Comparison of ENCODE assay signal across 9 cellular contexts in the genomic region with DNA sequence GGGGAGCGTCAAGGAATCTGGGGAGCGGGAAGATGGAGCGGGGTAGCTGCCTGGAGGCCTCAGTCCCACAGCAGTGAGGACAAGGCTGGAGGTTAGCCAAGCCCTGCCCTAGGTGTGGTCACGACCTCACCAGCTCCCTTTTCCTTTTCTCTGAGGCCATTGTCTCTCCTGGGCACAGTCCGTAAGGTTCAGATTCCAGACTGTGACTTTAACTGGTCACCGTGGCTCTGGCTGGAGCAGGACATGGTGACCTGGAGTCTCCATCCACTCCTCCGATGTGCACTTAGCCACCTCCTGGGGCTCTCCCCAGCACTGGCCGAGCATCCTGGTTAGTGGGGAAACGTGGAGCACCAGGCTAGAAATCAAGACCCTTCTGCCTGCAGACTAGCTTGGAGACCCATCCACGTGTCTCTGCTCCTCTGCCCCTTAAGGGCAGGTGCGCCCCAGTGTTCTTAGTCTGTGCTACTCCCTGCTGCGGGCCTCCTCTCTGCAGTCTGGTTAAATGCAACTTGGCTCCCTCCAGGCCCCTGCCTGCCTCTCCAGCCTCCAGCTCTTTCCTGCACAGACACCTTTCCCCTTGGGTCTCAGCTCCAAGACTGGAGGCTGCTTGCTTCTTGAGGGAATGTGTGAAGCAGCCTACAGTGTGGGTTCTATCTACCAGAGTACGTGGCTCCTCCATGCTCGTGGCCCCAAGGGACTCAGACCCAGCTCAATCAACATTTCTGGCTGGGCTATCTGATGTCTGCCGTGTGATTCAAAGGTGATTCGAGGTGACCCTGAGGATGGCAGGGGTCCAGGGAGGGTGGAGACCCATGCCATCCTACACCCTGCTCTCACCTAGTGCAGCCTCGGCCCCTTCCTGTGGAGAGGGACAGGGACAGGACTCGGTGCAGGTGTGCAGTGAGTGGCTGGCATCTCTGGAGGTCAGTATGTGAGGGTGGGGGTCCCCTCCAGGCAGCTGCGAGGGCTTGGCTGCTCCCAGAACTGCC. TPM values are rescaled to one million over a fixed set of nuclear protein-coding genes. Genes with fewer than 3 reads are reported as not detected.
DNase-seq lines count a peak whose midpoint lies in the region; ATAC-seq and TF ChIP-seq lines count a peak whose summit lies in the region.
"Had no signal": no experiment of that assay in that cellular context is flagged by ENCODE, and none has a peak within 500 bp of the region (broad histone marks: within the 10 kb centered on the region; RNA-seq: fewer than 3 reads in every experiment).

No MANE protein-coding gene starts in this region.

- H3K4me3 Mint-ChIP-seq in activated naive CD4-positive, alpha-beta T cell treated with anti-CD3 and anti-CD28 coated beads, Interleukin-2, amount 50 U/mL, for 24 hours, result peak overlapping the region; percentile 98
- peak overlapping the region; percentile 95 for H3K4me3 Mint-ChIP-seq in activated B cell treated with CpG ODN at 0.5 μM for 24 hours

- peaks cover 12% of the 10 kb centered on the region for H3K27me3 Mint-ChIP-seq in activated naive CD4-positive, alpha-beta T cell treated with anti-CD3 and anti-CD28 coated beads, Interleukin-2, amount 50 U/mL, for 24 hours
- H3K27me3 Mint-ChIP-seq in activated B cell treated with CpG ODN at 0.5 μM for 24 hours, result peaks cover 12% of the 10 kb centered on the region

- in situ Hi-C loops in GM13976 (cut with MboI; ENCODE audit: low sequenced_read_pairs, unreplicated experiment), result no loop called here

- H3K36me3 Mint-ChIP-seq in activated naive CD4-positive, alpha-beta T cell treated with anti-CD3 and anti-CD28 coated beads, Interleukin-2, amount 50 U/mL, for 24 hours, result peaks cover 2% of the 10 kb centered on the region
- peaks cover 7% of the 10 kb centered on the region for H3K36me3 Mint-ChIP-seq in activated B cell treated with CpG ODN at 0.5 μM for 24 hours (ENCODE audit: low read depth)

- no peak overlapping the region for H3K27ac ChIP-seq in iPS-20b (ENCODE audit: low read length)
- H3K27ac ChIP-seq in temporal lobe (ENCODE audit: low read depth, low read length), result peak overlapping the region; percentile 5

- intact Hi-C loops in activated B cell treated with CpG ODN at 0.5 μM for 24 hours (cut with micrococcal nuclease), result no loop called here

- peaks cover 28% of the 10 kb centered on the region for H3K27me3 ChIP-seq in iPS-20b (ENCODE audit: insufficient read depth, low read length)

- H3K4me3 ChIP-seq in iPS-20b (ENCODE audit: low read length), result peak overlapping the region; percentile 99; the same call in 1 of the 2 replicates

- peaks cover 14% of the 10 kb centered on the region; the same call in 1 of the 2 replicates for H3K36me3 ChIP-seq in iPS-20b (ENCODE audit: insufficient read depth, low read depth, low read length)

- no peak for DNase-seq in activated naive CD4-positive, alpha-beta T cell (lab: John Stamatoyannopoulos, UW)
- no peak for DNase-seq in activated B cell treated with CpG ODN at 0.5 μM for 24 hours
- no peak for DNase-seq in NCI-H524 (lab: John Stamatoyannopoulos, UW)
- no peak for DNase-seq in GM13976 (ENCODE audit: low spot score)
- DNase-seq: NCI-H2107 had no signal

- peaks cover 30% of the 10 kb centered on the region for H3K4me1 Mint-ChIP-seq in activated naive CD4-positive, alpha-beta T cell treated with anti-CD3 and anti-CD28 coated beads, Interleukin-2, amount 50 U/mL, for 24 hours
- peaks cover 65% of the 10 kb centered on the region for H3K4me1 Mint-ChIP-seq in activated B cell treated with CpG ODN at 0.5 μM for 24 hours

- no peaks in the 10 kb centered on the region for H3K9me3 Mint-ChIP-seq in activated naive CD4-positive, alpha-beta T cell treated with anti-CD3 and anti-CD28 coated beads, Interleukin-2, amount 50 U/mL, for 24 hours
- H3K9me3 Mint-ChIP-seq in activated B cell treated with CpG ODN at 0.5 μM for 24 hours, result no peaks in the 10 kb centered on the region

- ATAC-seq in activated B cell treated with CpG ODN at 0.5 μM for 24 hours (ENCODE audit: low read depth), result no peak
- no peak for ATAC-seq in GM21717 (IDR thresholded peaks at IDR 0.05; ENCODE audit: unreplicated experiment)

- no peak for TF ChIP-seq CTCF in activated B cell treated with CpG ODN at 0.5 μM for 24 hours (IDR thresholded peaks at IDR 0.05)
- TF ChIP-seq CTCF in GM13976 (IDR thresholded peaks at IDR 0.05; ENCODE audit: borderline replicate concordance, control extremely low read depth, extremely low read depth, insufficient read depth, missing control alignments), result no peak

- CTCF ChIA-PET in activated B cell treated with CpG ODN at 0.5 μM for 24 hours (lab: Charles Lee), result interaction anchor here (0.8 to 1.5 kb wide), 3 partner anchors 25 to 457 kb away, joined by 3 to 7 read pairs (median 4); a partner anchor contains a TSS

- H3K4me1 ChIP-seq in iPS-20b (ENCODE audit: insufficient read depth, low read length), result peaks cover 27% of the 10 kb centered on the region

- peak overlapping the region; percentile 96; the same call in 1 of the 2 replicates for H3K9ac ChIP-seq in iPS-20b (ENCODE audit: low read depth, low read length)

- H3K9me3 ChIP-seq in iPS-20b (ENCODE audit: insufficient read depth, low read depth, low read length), result no peaks in the 10 kb centered on the region

- peak overlapping the region; percentile 97 for H3K27ac Mint-ChIP-seq in activated naive CD4-positive, alpha-beta T cell treated with anti-CD3 and anti-CD28 coated beads, Interleukin-2, amount 50 U/mL, for 24 hours
- peak overlapping the region; percentile 86 for H3K27ac Mint-ChIP-seq in activated B cell treated with CpG ODN at 0.5 μM for 24 hours

- POLR2A ChIA-PET in activated B cell treated with CpG ODN at 0.5 μM for 24 hours (lab: Charles Lee), result interaction anchor here (1.1 to 1.6 kb wide), 4 partner anchors 55 to 446 kb away, joined by 3 to 12 read pairs (median 4); a partner anchor contains a TSS

RNA-seq across cellular contexts. Expression of a gene that starts 5.2 kb away (rescaled TPM):
- total RNA-seq in activated B cell treated with CpG ODN at 0.5 μM for 24 hours, result 44.2 and 44.6 TPM in 2 replicates
- 26.3 TPM for total RNA-seq in temporal lobe

RNA-seq across cellular contexts. Expression of a gene that starts 23.2 kb away (rescaled TPM):
- total RNA-seq in activated B cell treated with CpG ODN at 0.5 μM for 24 hours (not detected in 2 replicates), temporal lobe (0.49 TPM)

RNA-seq across cellular contexts. Expression of a gene that starts 28.9 kb away (rescaled TPM):
- total RNA-seq in activated B cell treated with CpG ODN at 0.5 μM for 24 hours (14.9 and 17.2 TPM in 2 replicates), temporal lobe (9.1 TPM)

RNA-seq across cellular contexts. Expression of a gene that starts 42.2 kb away (rescaled TPM):
- total RNA-seq in activated B cell treated with CpG ODN at 0.5 μM for 24 hours (0.13 TPM in 1 of 2 replicates, not detected in the other), temporal lobe (not detected)

RNA-seq across cellular contexts. Expression of a gene that starts 51.1 kb away (rescaled TPM):
- total RNA-seq in activated B cell treated with CpG ODN at 0.5 μM for 24 hours, result 29.3 and 33.2 TPM in 2 replicates
- 55.8 TPM for total RNA-seq in temporal lobe
